In the genomic region with DNA sequence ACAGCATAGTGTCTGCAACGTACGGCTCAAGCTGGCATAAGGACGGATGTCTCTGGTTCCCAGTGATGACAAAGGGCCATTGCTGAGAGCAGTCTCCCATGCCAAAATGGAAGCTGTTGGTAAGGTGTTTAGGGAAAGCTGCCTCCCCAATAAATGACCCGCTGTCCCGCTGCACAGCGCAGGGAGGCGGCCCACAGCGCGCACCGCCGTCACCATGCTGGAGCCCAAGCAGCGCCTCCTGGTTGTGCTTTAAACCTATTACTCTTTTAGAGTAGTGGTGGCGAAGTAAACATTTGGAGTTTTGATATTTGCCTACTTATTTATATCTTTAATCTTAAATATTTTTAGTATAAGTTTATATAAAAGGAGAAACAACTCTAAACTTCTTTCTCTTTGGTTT, we compare ENCODE assay signal across 27 cellular contexts.
"Had no signal": no experiment of that assay in that cellular context is flagged by ENCODE, and none has a peak within 500 bp of the region (broad histone marks: within the 10 kb centered on the region; RNA-seq: fewer than 3 reads in every experiment).

No MANE protein-coding gene starts in this region.

- H3K9me3 Mint-ChIP-seq: dendritic cell treated with granulocyte-macrophage colony-stimulating factor and Interleukin-4, amounts not matched to agents 40 ng/mL and 50 ng/mL, for 4 days; effector memory CD8-positive, alpha-beta T cell had no signal

- H3K4me3 Mint-ChIP-seq: dendritic cell treated with granulocyte-macrophage colony-stimulating factor and Interleukin-4, amounts not matched to agents 40 ng/mL and 50 ng/mL, for 4 days; effector memory CD8-positive, alpha-beta T cell; endodermal cell; mesothelial cell of epicardium had no signal

- H3K27ac ChIP-seq: colonic mucosa, epithelial cell of prostate, esophagus squamous epithelium, gastrocnemius medialis, heart right ventricle, left lung, lower lobe of right lung had no signal

- DNase-seq: colonic mucosa; cortex of kidney; effector CD8-positive, alpha-beta T cell; effector memory CD8-positive, alpha-beta T cell; endodermal cell; erythroblast; esophagus squamous epithelium; foreskin fibroblast; foreskin melanocyte; gastrocnemius medialis; glutamatergic neuron; head of caudate nucleus; heart right ventricle; hippocampal formation; left cardiac atrium; left lung; left ventricle myocardium superior; lower lobe of right lung; mesenchymal stem cell; mucosa of descending colon had no signal

- H3K9me3 ChIP-seq: colonic mucosa, esophagus squamous epithelium, gastrocnemius medialis, heart right ventricle, lower lobe of right lung, mucosa of descending colon had no signal

- H3K27me3 ChIP-seq: colonic mucosa, esophagus squamous epithelium, gastrocnemius medialis, heart right ventricle, left lung had no signal

- FAIRE-seq: endometrium, islet of Langerhans, keratinocyte had no signal

- H3K36me3 ChIP-seq: colonic mucosa, esophagus squamous epithelium, gastrocnemius medialis, heart right ventricle, left lung, lower lobe of right lung had no signal

- H3K36me3 Mint-ChIP-seq: mesothelial cell of epicardium had no signal

- H3K27ac Mint-ChIP-seq: dendritic cell treated with granulocyte-macrophage colony-stimulating factor and Interleukin-4, amounts not matched to agents 40 ng/mL and 50 ng/mL, for 4 days; effector memory CD8-positive, alpha-beta T cell; endodermal cell; mesothelial cell of epicardium had no signal

- H3K4me1 ChIP-seq: colonic mucosa, esophagus squamous epithelium, gastrocnemius medialis, heart right ventricle, left lung, lower lobe of right lung had no signal

- H3K4me1 Mint-ChIP-seq: mesothelial cell of epicardium had no signal

- H3K4me3 ChIP-seq: colonic mucosa, esophagus squamous epithelium, gastrocnemius medialis, heart right ventricle, left lung, lower lobe of right lung, mucosa of descending colon had no signal

- ATAC-seq: effector memory CD8-positive, alpha-beta T cell; esophagus mucosa; gastrocnemius medialis; heart right ventricle; left cardiac atrium; left lung; left ventricle myocardium superior; lower lobe of right lung; mucosa of descending colon had no signal
